3 cellular contexts compared by ENCODE assay signal in genomic region chr20:62991196-62991807, GRCh38.
TF ChIP-seq lines count a peak whose summit lies in the region.

No MANE protein-coding gene starts in this region.

TF ChIP-seq in HepG2, 621 proteins besides CTCF, POLR2A, EP300 and RAD21:
- no peak for TF ChIP-seq GATAD1 (CRISPR knock-in tag; IDR thresholded peaks at IDR 0.05)
- peak; percentile 92 for TF ChIP-seq EZH2 (conservative IDR thresholded peaks at IDR 0.05; ENCODE audit: low read depth, low read length)

TF ChIP-seq in GM23338, 12 proteins besides CTCF, POLR2A, EP300 and RAD21:
- TF ChIP-seq ZNF462 (CRISPR knock-in tag; IDR thresholded peaks at IDR 0.05) = no peak
- no peak for TF ChIP-seq EZH2 (IDR thresholded peaks at IDR 0.05; ENCODE audit: low read depth, unreplicated experiment)
- no peak for TF ChIP-seq REST (IDR thresholded peaks at IDR 0.05; ENCODE audit: unreplicated experiment)
- no peak for TF ChIP-seq ZNF114 (CRISPR knock-in tag; IDR thresholded peaks at IDR 0.05)
- no peak for TF ChIP-seq POLR2AphosphoS5 (IDR thresholded peaks at IDR 0.05; ENCODE audit: low read depth)

TF ChIP-seq in H1, 55 proteins besides CTCF, POLR2A, EP300 and RAD21:
- TF ChIP-seq RFX5 (IDR thresholded peaks at IDR 0.05; ENCODE audit: borderline replicate concordance, low read depth, low read length) (no peak), ZNF274 (IDR thresholded peaks at IDR 0.05; ENCODE audit: borderline replicate concordance, extremely low read depth, low read length) (no peak), RBBP5 (IDR thresholded peaks at IDR 0.05; ENCODE audit: borderline replicate concordance, low read depth, low read length) (no peak), SP2 (IDR thresholded peaks at IDR 0.05; ENCODE audit: low read length) (no peak), CHD7 (IDR thresholded peaks at IDR 0.05; ENCODE audit: insufficient replicate concordance, low read length) (no peak), KDM5A (IDR thresholded peaks at IDR 0.05; ENCODE audit: low read length) (no peak), SP4 (IDR thresholded peaks at IDR 0.05; ENCODE audit: low read length) (no peak), JUND (IDR thresholded peaks at IDR 0.05; ENCODE audit: low read length) (no peak), NANOG (IDR thresholded peaks at IDR 0.05; ENCODE audit: insufficient read depth, low read depth, low read length, poor library complexity, severe bottlenecking) (no peak), SIRT6 (IDR thresholded peaks at IDR 0.05; ENCODE audit: low read length) (no peak), SIX5 (IDR thresholded peaks at IDR 0.05; ENCODE audit: low read depth, low read length) (no peak), KDM1A (IDR thresholded peaks at IDR 0.05; ENCODE audit: borderline replicate concordance, low read length) (no peak), BACH1 (IDR thresholded peaks at IDR 0.05; ENCODE audit: low read length) (no peak), GABPA (IDR thresholded peaks at IDR 0.05; ENCODE audit: borderline replicate concordance, insufficient read depth, low read length) (no peak)
TF ChIP-seq in H1: peak in this region for 0.
